22 cellular contexts compared by ENCODE assay signal in genomic region chr2:27721884-27722485, GRCh38. TPM values are rescaled to one million over a fixed set of nuclear protein-coding genes. Genes with fewer than 3 reads are reported as not detected.
DNase-seq lines count a peak whose midpoint lies in the region; ATAC-seq and TF ChIP-seq lines count a peak whose summit lies in the region.
"Had no signal": no experiment of that assay in that cellular context is flagged by ENCODE, and none has a peak within 500 bp of the region (broad histone marks: within the 10 kb centered on the region; RNA-seq: fewer than 3 reads in every experiment).

No MANE protein-coding gene starts in this region.

- WGBS in trophoblast cell (ENCODE audit: extremely low coverage, insufficient coverage, insufficient read length), result no CpG with 5 or more reads among the region's 2 CpGs

- peaks cover 37% of the 10 kb centered on the region for H3K4me1 Mint-ChIP-seq in activated T-helper 1 cell treated with anti-CD3 and anti-CD28 coated beads, Interleukin-12 subunit alpha, Interleukin-12 subunit beta, Interleukin-2, Interleukin-4 antibody, amounts not matched to agents 30 ng/mL and 10 ng/mL and 1 ng/mL, durations not matched to agents 14 hours and 24 hours and 36 hours (ENCODE audit: low read depth)

- H3K4me3 ChIP-seq in HCT116 (replicated peaks in 1 of 2; ENCODE audit: low read depth in 1 of 2, low read length in 2 of 2), result peak overlapping the region in 1 of 2 experiments; percentile 41; a peak in 2 of 4 replicates
- no peak overlapping the region for H3K4me3 ChIP-seq in trophoblast cell (ENCODE audit: low read depth, low read length)
- H3K4me3 ChIP-seq in BE2C (ENCODE audit: low read depth, low read length), result no peak overlapping the region
- H3K4me3 ChIP-seq: gastroesophageal sphincter, GM23338, mucosa of descending colon, SK-N-MC, testis had no signal

- H3K9me3 ChIP-seq in HCT116 (ENCODE audit: control insufficient read depth in 1 of 2, insufficient read depth in 1 of 2, low read depth in 1 of 2, low read length in 2 of 2) (no peaks in the 10 kb centered on the region), trophoblast cell (ENCODE audit: insufficient read depth, low read depth, low read length) (no peaks in the 10 kb centered on the region), BE2C (no peaks in the 10 kb centered on the region)
- H3K9me3 ChIP-seq: gastroesophageal sphincter, mucosa of descending colon, testis had no signal

- no peak for TF ChIP-seq POLR2A in HCT116 (IDR thresholded peaks at IDR 0.05; ENCODE audit: borderline replicate concordance, extremely low read depth, insufficient read depth, insufficient read length)

- no peaks in the 10 kb centered on the region for H3K79me1 ChIP-seq in trophoblast cell (ENCODE audit: low read length)

- H4K91ac ChIP-seq in trophoblast cell (ENCODE audit: low read depth, low read length), result no peak overlapping the region

- H3K14ac ChIP-seq in trophoblast cell (ENCODE audit: low read length), result no peak overlapping the region

- no peak for TF ChIP-seq CTCF in HCT116 (IDR thresholded peaks at IDR 0.05 in 2 of 3, conservative IDR thresholded peaks at IDR 0.05 in 1 of 3; ENCODE audit: borderline replicate concordance in 1 of 3, insufficient read depth in 1 of 3, low read depth in 2 of 3, low read length in 2 of 3)
- TF ChIP-seq CTCF in BE2C (IDR thresholded peaks at IDR 0.05; ENCODE audit: low read depth, low read length), result no peak

- H2BK120ac ChIP-seq in trophoblast cell (ENCODE audit: insufficient read depth, low read length, poor library complexity), result no peak overlapping the region

- ATAC-seq in HCT116, result no peak
- ATAC-seq in HG03280 (IDR thresholded peaks at IDR 0.05; ENCODE audit: unreplicated experiment), result no peak
- ATAC-seq: gastroesophageal sphincter, GM23338 had no signal

- no peak overlapping the region for H3K18ac ChIP-seq in trophoblast cell (ENCODE audit: low read length)

- intact Hi-C loops in HCT116 (cut with micrococcal nuclease), result loop anchor here (2.0 kb wide), 1 partner anchor 31 kb away; no protein-coding TSS in a partner anchor
- intact Hi-C loops in activated T-helper 1 cell treated with anti-CD3 and anti-CD28 coated beads, Interleukin-12 subunit alpha, Interleukin-12 subunit beta, Interleukin-2, Interleukin-4 antibody, amounts not matched to agents 30 ng/mL and 10 ng/mL and 1 ng/mL, durations not matched to agents 14 hours and 24 hours and 36 hours (cut with micrococcal nuclease), result loop anchor here (5.0 kb wide), 2 partner anchors 530 to 670 kb away; partner anchors contain the start of gene FOSL2

- H2AFZ ChIP-seq in HCT116 (ENCODE audit: low read depth, low read length, poor library complexity, severe bottlenecking) (peak overlapping the region; percentile 15), trophoblast cell (ENCODE audit: insufficient read depth, low read length, poor library complexity) (no peak overlapping the region)
- H2AFZ ChIP-seq: GM23338 had no signal

- peak overlapping the region; percentile 49 for H3K23ac ChIP-seq in trophoblast cell (ENCODE audit: low read length)

- H4K20me1 ChIP-seq in HCT116 (ENCODE audit: insufficient read depth), result no peaks in the 10 kb centered on the region

- CTCF ChIA-PET in HCT116 (lab: Charles Lee), result interaction anchor here (1.4 kb wide), 1 partner anchor 17 kb away, joined by 3 read pairs; no protein-coding TSS in a partner anchor

- DNase-seq in NK-92 treated with Interleukin-12 subunit alpha and Interleukin-12 subunit beta, amount 100 ng/mL, for 24 hours (lab: John Stamatoyannopoulos, UW), result peak; percentile 34
- DNase-seq in NK-92 (lab: John Stamatoyannopoulos, UW; ENCODE audit: unreplicated experiment) (no peak), HCT116 (ENCODE audit: low read depth, low spot score) (no peak), trophoblast cell (no peak), superior temporal gyrus (ENCODE audit: extremely low spot score) (no peak), BE2C (no peak)
- DNase-seq in activated T-helper 1 cell treated with anti-CD3 and anti-CD28 coated beads, Interleukin-12 subunit alpha, Interleukin-12 subunit beta, Interleukin-2, Interleukin-4 antibody, amounts not matched to agents 30 ng/mL and 10 ng/mL and 1 ng/mL, durations not matched to agents 14 hours and 24 hours and 36 hours (ENCODE audit: low spot score), result no peak
- DNase-seq: 8988T; activated CD4-positive, alpha-beta T cell treated with anti-CD3 and anti-CD28 coated beads for 1 hour; amniotic stem cell; caudate nucleus; erythroblast; GF-D8; mucosa of descending colon; OCI-M1; stimulated activated CD4-positive, alpha-beta T cell treated with anti-CD3 and anti-CD28 coated beads, Interleukin-12 subunit alpha, Interleukin-12 subunit beta, amount 100 ng/mL, for 4 hours; T-helper 9 cell; testis had no signal

- no peaks in the 10 kb centered on the region for H3K9me3 Mint-ChIP-seq in activated T-helper 1 cell treated with anti-CD3 and anti-CD28 coated beads, Interleukin-12 subunit alpha, Interleukin-12 subunit beta, Interleukin-2, Interleukin-4 antibody, amounts not matched to agents 30 ng/mL and 10 ng/mL and 1 ng/mL, durations not matched to agents 14 hours and 24 hours and 36 hours
- H3K9me3 Mint-ChIP-seq: GM23338 had no signal

- TF ChIP-seq RAD21 in HCT116 (IDR thresholded peaks at IDR 0.05; ENCODE audit: low read depth), result no peak

- H3K4me3 Mint-ChIP-seq in activated T-helper 1 cell treated with anti-CD3 and anti-CD28 coated beads, Interleukin-12 subunit alpha, Interleukin-12 subunit beta, Interleukin-2, Interleukin-4 antibody, amounts not matched to agents 30 ng/mL and 10 ng/mL and 1 ng/mL, durations not matched to agents 14 hours and 24 hours and 36 hours, result peak overlapping the region; percentile 22
- H3K4me3 Mint-ChIP-seq: GM23338 had no signal

- peaks cover 3% of the 10 kb centered on the region for H3K27me3 Mint-ChIP-seq in activated T-helper 1 cell treated with anti-CD3 and anti-CD28 coated beads, Interleukin-12 subunit alpha, Interleukin-12 subunit beta, Interleukin-2, Interleukin-4 antibody, amounts not matched to agents 30 ng/mL and 10 ng/mL and 1 ng/mL, durations not matched to agents 14 hours and 24 hours and 36 hours (ENCODE audit: insufficient read depth)

- H3K4me1 ChIP-seq in HCT116 (ENCODE audit: control insufficient read depth in 1 of 2, insufficient read depth in 2 of 2, low read length in 2 of 2), result peaks cover 32 to 62% of the 10 kb centered on the region in 2 experiments
- peaks cover 0 to 2% of the 10 kb centered on the region in 2 experiments for H3K4me1 ChIP-seq in trophoblast cell (ENCODE audit: control insufficient read depth in 1 of 2, insufficient read depth in 2 of 2, low read length in 2 of 2)
- H3K4me1 ChIP-seq in BE2C, result peaks cover 15% of the 10 kb centered on the region

- H3K9ac ChIP-seq in HCT116 (ENCODE audit: low read length), result peak overlapping the region; percentile 20; the same call in 1 of the 2 replicates
- H3K9ac ChIP-seq in trophoblast cell (ENCODE audit: low read length), result no peak overlapping the region

- BruUV-seq in HCT116 (replicated peaks; lab: Mats Ljungman, UMichigan), result no TSS peak

- peak overlapping the region; percentile 42; the same call in 1 of the 2 replicates for H3K27ac ChIP-seq in HCT116 (ENCODE audit: low read depth, low read length)
- no peak overlapping the region for H3K27ac ChIP-seq in trophoblast cell (ENCODE audit: low read depth, low read length)
- H3K27ac ChIP-seq: SK-N-MC had no signal

- no peaks in the 10 kb centered on the region for H3K27me3 ChIP-seq in HCT116 (ENCODE audit: insufficient read depth, low read length)
- no peaks in the 10 kb centered on the region for H3K27me3 ChIP-seq in trophoblast cell (ENCODE audit: insufficient read depth, low read length)
- no peaks in the 10 kb centered on the region for H3K27me3 ChIP-seq in BE2C
- H3K27me3 ChIP-seq: gastroesophageal sphincter, testis had no signal

- peak overlapping the region; percentile 78 for H3K4me2 ChIP-seq in HCT116 (ENCODE audit: low read length)
- H3K4me2 ChIP-seq in trophoblast cell (ENCODE audit: low read length), result no peak overlapping the region
- H3K4me2 ChIP-seq: GM23338 had no signal

- H3K27ac Mint-ChIP-seq in activated T-helper 1 cell treated with anti-CD3 and anti-CD28 coated beads, Interleukin-12 subunit alpha, Interleukin-12 subunit beta, Interleukin-2, Interleukin-4 antibody, amounts not matched to agents 30 ng/mL and 10 ng/mL and 1 ng/mL, durations not matched to agents 14 hours and 24 hours and 36 hours, result no peak overlapping the region
- H3K27ac Mint-ChIP-seq: GM23338 had no signal

- H3K36me3 ChIP-seq in HCT116 (ENCODE audit: control insufficient read depth in 1 of 2, insufficient read depth in 2 of 2, low read length in 2 of 2), result no peaks in the 10 kb centered on the region
- no peaks in the 10 kb centered on the region for H3K36me3 ChIP-seq in trophoblast cell (ENCODE audit: control insufficient read depth in 1 of 2, insufficient read depth in 2 of 2, low read length in 2 of 2)
- no peaks in the 10 kb centered on the region for H3K36me3 ChIP-seq in BE2C
- H3K36me3 ChIP-seq: gastroesophageal sphincter had no signal

- H3K4ac ChIP-seq in trophoblast cell (ENCODE audit: low read depth, low read length), result no peak overlapping the region

- H3K36me3 Mint-ChIP-seq in activated T-helper 1 cell treated with anti-CD3 and anti-CD28 coated beads, Interleukin-12 subunit alpha, Interleukin-12 subunit beta, Interleukin-2, Interleukin-4 antibody, amounts not matched to agents 30 ng/mL and 10 ng/mL and 1 ng/mL, durations not matched to agents 14 hours and 24 hours and 36 hours (ENCODE audit: low read depth), result no peaks in the 10 kb centered on the region

- RAD21 ChIA-PET in HCT116 (lab: Charles Lee; ENCODE audit: low non-redundant PET in 1 of 2, low total read pairs in 2 of 2, uncharacterized antibody in 2 of 2, unreplicated experiment in 2 of 2), result interaction anchor here in 1 of 2 experiments (1.5 kb wide), 1 partner anchor 32 kb away, joined by 8 read pairs; no protein-coding TSS in a partner anchor

- H4K12ac ChIP-seq in trophoblast cell (ENCODE audit: low read depth, low read length), result no peak overlapping the region

- H3K79me2 ChIP-seq in HCT116 (ENCODE audit: insufficient read depth, low read length), result no peaks in the 10 kb centered on the region
- no peaks in the 10 kb centered on the region for H3K79me2 ChIP-seq in trophoblast cell (ENCODE audit: control insufficient read depth, insufficient read depth, low read length, poor library complexity)

- H4K8ac ChIP-seq in trophoblast cell (ENCODE audit: low read depth, low read length), result no peak overlapping the region

- H2AK5ac ChIP-seq in trophoblast cell (ENCODE audit: low read length), result no peak overlapping the region

- POLR2A ChIA-PET in HCT116 (lab: Charles Lee), result interaction anchor here (0.8 kb wide), 1 partner anchor 15 kb away, joined by 4 read pairs; no protein-coding TSS in a partner anchor

- H3K9me2 ChIP-seq in HCT116 (ENCODE audit: insufficient read depth), result no peaks in the 10 kb centered on the region

- H2BK5ac ChIP-seq in trophoblast cell (ENCODE audit: low read depth, low read length, poor library complexity), result no peak overlapping the region

- no peak overlapping the region for H2BK12ac ChIP-seq in trophoblast cell (ENCODE audit: low read length)

RNA-seq across cellular contexts. Expression of gene MRPL33, which starts 49.5 kb away (rescaled TPM):
- total RNA-seq in HCT116 (2021; ENCODE audit: unreplicated experiment), result 66.3 TPM
- 26.1 and 35.9 TPM in 2 replicates for polyA plus RNA-seq in HCT116 (2012)
- total RNA-seq in activated T-helper 1 cell treated with anti-CD3 and anti-CD28 coated beads, Interleukin-12 subunit alpha, Interleukin-12 subunit beta, Interleukin-2, Interleukin-4 antibody, amounts not matched to agents 30 ng/mL and 10 ng/mL and 1 ng/mL, durations not matched to agents 14 hours and 24 hours and 36 hours, result 55.4 and 55.9 TPM in 2 replicates
- 276 and 290 TPM in 2 replicates for polyA plus RNA-seq in trophoblast cell (2013)
- 153 TPM for polyA plus RNA-seq in BE2C (2012; ENCODE audit: insufficient read depth, insufficient read length, low read depth)

RNA-seq across cellular contexts. Expression of gene SLC4A1AP, which starts 58.3 kb away (rescaled TPM):
- total RNA-seq in HCT116 (2021; ENCODE audit: unreplicated experiment), result 19.8 TPM
- polyA plus RNA-seq in HCT116 (2012), result 10.1 and 12.3 TPM in 2 replicates
- 29.7 and 29.8 TPM in 2 replicates for total RNA-seq in activated T-helper 1 cell treated with anti-CD3 and anti-CD28 coated beads, Interleukin-12 subunit alpha, Interleukin-12 subunit beta, Interleukin-2, Interleukin-4 antibody, amounts not matched to agents 30 ng/mL and 10 ng/mL and 1 ng/mL, durations not matched to agents 14 hours and 24 hours and 36 hours
- polyA plus RNA-seq in trophoblast cell (2013), result 22.4 and 23.3 TPM in 2 replicates
- 29.2 TPM for polyA plus RNA-seq in BE2C (2012; ENCODE audit: insufficient read depth, insufficient read length, low read depth)

RNA-seq across cellular contexts. Expression of gene SUPT7L, which starts 58.6 kb away (rescaled TPM):
- 25.2 TPM for total RNA-seq in HCT116 (2021; ENCODE audit: unreplicated experiment)
- polyA plus RNA-seq in HCT116 (2012), result 27.8 TPM in 2 replicates
- 32.5 and 35.2 TPM in 2 replicates for total RNA-seq in activated T-helper 1 cell treated with anti-CD3 and anti-CD28 coated beads, Interleukin-12 subunit alpha, Interleukin-12 subunit beta, Interleukin-2, Interleukin-4 antibody, amounts not matched to agents 30 ng/mL and 10 ng/mL and 1 ng/mL, durations not matched to agents 14 hours and 24 hours and 36 hours
- 28.1 and 28.7 TPM in 2 replicates for polyA plus RNA-seq in trophoblast cell (2013)
- polyA plus RNA-seq in BE2C (2012; ENCODE audit: insufficient read depth, insufficient read length, low read depth), result 49.4 TPM
